Comparison of ENCODE assay signal across 11 cellular contexts in genomic region chr7:21365866-21366624, GRCh38.
DNase-seq lines count a peak whose midpoint lies in the region; ATAC-seq, FAIRE-seq and TF ChIP-seq lines count a peak whose summit lies in the region.
"Had no signal": no experiment of that assay in that cellular context is flagged by ENCODE, and none has a peak within 500 bp of the region (broad histone marks: within the 10 kb centered on the region; RNA-seq: fewer than 3 reads in every experiment).

No MANE protein-coding gene starts in this region.

- no peak for FAIRE-seq in A549 (lab: Jason Lieb, UNC)

- no peak for TF ChIP-seq CTCF in A549 (IDR thresholded peaks at IDR 0.05)
- TF ChIP-seq CTCF in HEK293 (tag by site-specific recombination; IDR thresholded peaks at IDR 0.05), result no peak
- TF ChIP-seq CTCF in colonic mucosa (IDR thresholded peaks at IDR 0.05), result no peak
- TF ChIP-seq CTCF in adrenal gland (IDR thresholded peaks at IDR 0.05), result no peak

- TF ChIP-seq POLR2A in A549 (IDR thresholded peaks at IDR 0.05; ENCODE audit: low read length) (no peak), adrenal gland (IDR thresholded peaks at IDR 0.05) (no peak)

- H3K36me3 ChIP-seq in HEK293 (ENCODE audit: control insufficient read depth in 2 of 2, insufficient read depth in 1 of 2, low read length in 2 of 2) (no peaks in the 10 kb centered on the region), colonic mucosa (no peaks in the 10 kb centered on the region), adrenal gland (replicated peaks in 1 of 2) (no peaks in the 10 kb centered on the region), Karpas-422 (ENCODE audit: insufficient read depth, low read length) (no peaks in the 10 kb centered on the region)
- H3K36me3 ChIP-seq: cardiac muscle cell, heart right ventricle, WERI-Rb-1 had no signal

- H3K9me3 ChIP-seq in A549 (peaks cover 12% of the 10 kb centered on the region; the same call in 1 of the 3 replicates), HEK293 (ENCODE audit: control insufficient read depth, insufficient read depth, low read depth, low read length) (no peaks in the 10 kb centered on the region), colonic mucosa (no peaks in the 10 kb centered on the region), adrenal gland (replicated peaks in 1 of 3) (no peaks in the 10 kb centered on the region), Karpas-422 (ENCODE audit: low read length) (no peaks in the 10 kb centered on the region)
- H3K9me3 ChIP-seq: heart right ventricle had no signal

- H3K27me3 ChIP-seq in colonic mucosa, result no peaks in the 10 kb centered on the region
- no peaks in the 10 kb centered on the region for H3K27me3 ChIP-seq in adrenal gland
- no peaks in the 10 kb centered on the region for H3K27me3 ChIP-seq in Karpas-422 (ENCODE audit: low read length)
- H3K27me3 ChIP-seq: cardiac muscle cell had no signal

- peak; percentile 30 to 35; a peak in 2 of 5 replicates for TF ChIP-seq EP300 in A549 (IDR thresholded peaks at IDR 0.05)

- H3K9ac ChIP-seq in colonic mucosa (ENCODE audit: low read depth in 2 of 2, low read length in 2 of 2) (no peak overlapping the region), Karpas-422 (ENCODE audit: low read length) (no peak overlapping the region)

- H2AFZ ChIP-seq in Karpas-422 (ENCODE audit: low read length), result no peak overlapping the region

- peak overlapping the region; percentile 22 to 32; a peak in 3 of 6 replicates for H3K27ac ChIP-seq in A549
- no peak overlapping the region; the same call in 1 of the 2 replicates for H3K27ac ChIP-seq in HEK293 (ENCODE audit: extremely low read depth, low read depth, low read length)
- no peak overlapping the region for H3K27ac ChIP-seq in colonic mucosa
- H3K27ac ChIP-seq in adrenal gland, result no peak overlapping the region
- H3K27ac ChIP-seq in Karpas-422 (ENCODE audit: low read length), result no peak overlapping the region
- H3K27ac ChIP-seq: cardiac muscle cell, heart right ventricle, WERI-Rb-1 had no signal

- no peaks in the 10 kb centered on the region for H3K9me2 ChIP-seq in Karpas-422 (replicated peaks; ENCODE audit: insufficient read depth, low read length)

- H3K4me1 ChIP-seq in A549, result peaks cover 13% of the 10 kb centered on the region; the same call in 2 of the 3 replicates
- H3K4me1 ChIP-seq in HEK293 (ENCODE audit: control insufficient read depth, insufficient read depth, low read length), result peaks cover 11% of the 10 kb centered on the region; the same call in 1 of the 2 replicates
- no peaks in the 10 kb centered on the region for H3K4me1 ChIP-seq in colonic mucosa
- no peaks in the 10 kb centered on the region for H3K4me1 ChIP-seq in adrenal gland (replicated peaks in 1 of 2)
- H3K4me1 ChIP-seq in Karpas-422 (ENCODE audit: low read length), result no peaks in the 10 kb centered on the region

- H3K4me3 ChIP-seq in A549, result no peak overlapping the region
- no peak overlapping the region for H3K4me3 ChIP-seq in HEK293 (ENCODE audit: low read depth, low read length)
- H3K4me3 ChIP-seq in colonic mucosa, result no peak overlapping the region
- H3K4me3 ChIP-seq in adrenal gland, result no peak overlapping the region
- no peak overlapping the region for H3K4me3 ChIP-seq in Karpas-422 (ENCODE audit: low read length)
- H3K4me3 ChIP-seq: cardiac muscle cell, heart right ventricle had no signal

- H3K79me2 ChIP-seq in Karpas-422 (ENCODE audit: low read length), result no peaks in the 10 kb centered on the region

- H4K20me1 ChIP-seq in Karpas-422 (ENCODE audit: insufficient read depth, low read depth, low read length), result no peaks in the 10 kb centered on the region

- ATAC-seq in A549 (peak; percentile 58 to 84; a peak in 5 of 6 replicates), GM21825 (IDR thresholded peaks at IDR 0.05; ENCODE audit: unreplicated experiment) (no peak)
- ATAC-seq: heart right ventricle had no signal

- H3K4me2 ChIP-seq in A549, result peak overlapping the region; percentile 37
- H3K4me2 ChIP-seq in Karpas-422 (ENCODE audit: low read depth, low read length, poor library complexity, severe bottlenecking), result no peak overlapping the region

- CTCF ChIA-PET in A549 (lab: Yijun Ruan, JAX) (no interaction called here), HEK293 (lab: Yijun Ruan, JAX) (interaction anchor here (1.1 kb wide), 1 partner anchor 37 kb away, joined by 3 read pairs; no protein-coding TSS in a partner anchor)

- POLR2A ChIA-PET in A549 (lab: Yijun Ruan, JAX) (interaction anchor here (1.4 kb wide), 1 partner anchor 61 kb away, joined by 7 read pairs; the partner anchor contains the start of gene SP4), HEK293 (lab: Yijun Ruan, JAX) (interaction anchor here (1.8 kb wide), 1 partner anchor 61 kb away, joined by 4 read pairs; no protein-coding TSS in a partner anchor)

- DNase-seq in A549 (ENCODE audit: low read depth in 1 of 2, low spot score in 1 of 2) (peak; percentile 40 to 74), NCI-H526 (lab: John Stamatoyannopoulos, UW) (peak; percentile 78 to 86), colonic mucosa (peak; percentile 33), adrenal gland (no peak), NCI-H446 (lab: John Stamatoyannopoulos, UW) (no peak), Karpas-422 (no peak)
- DNase-seq: heart right ventricle, WERI-Rb-1 had no signal

- no peak for TF ChIP-seq RAD21 in A549 (conservative IDR thresholded peaks at IDR 0.05 in 1 of 2, IDR thresholded peaks at IDR 0.05 in 1 of 2)

- intact Hi-C loops in colonic mucosa (cut with DNase I) (no loop called here), adrenal gland (cut with DNase I) (no loop called here)

- WGBS in A549 (ENCODE audit: missing lambda C conversion rate), result 5% methylated on average over 6 of the region's 6 CpGs
- 55 to 61% (median 59%) methylated on average over 6 of the region's 6 CpGs for WGBS in adrenal gland, 4 donors

TF ChIP-seq in A549, 52 proteins besides CTCF, POLR2A, EP300 and RAD21 (continues in another document):
- TF ChIP-seq CHD2 (IDR thresholded peaks at IDR 0.05; ENCODE audit: low read length, partially characterized antibody) (no peak), ZSCAN20 (CRISPR knock-in tag; IDR thresholded peaks at IDR 0.05) (no peak), RARB (CRISPR knock-in tag; IDR thresholded peaks at IDR 0.05) (no peak), ELK1 (IDR thresholded peaks at IDR 0.05; ENCODE audit: low read depth, low read length) (no peak), CBX2 (IDR thresholded peaks at IDR 0.05; ENCODE audit: borderline replicate concordance, low read depth) (no peak), PHF8 (IDR thresholded peaks at IDR 0.05; ENCODE audit: borderline replicate concordance, low read depth) (no peak), BHLHE40 (IDR thresholded peaks at IDR 0.05; ENCODE audit: low read depth, low read length) (no peak), HES2 (IDR thresholded peaks at IDR 0.05) (no peak), JUN (IDR thresholded peaks at IDR 0.05) (peak in 1 of 2 experiments; percentile 40; a peak in 2 of 5 replicates), GATA3 (IDR thresholded peaks at IDR 0.05; ENCODE audit: borderline replicate concordance) (peak; percentile 79), EHF (CRISPR knock-in tag; IDR thresholded peaks at IDR 0.05) (no peak), FOSL2 (IDR thresholded peaks at IDR 0.05) (peak; percentile 60), FOSL2 (CRISPR knock-in tag; IDR thresholded peaks at IDR 0.05) (peak; percentile 85), CEBPB (IDR thresholded peaks at IDR 0.05) (peak; percentile 61 to 69; a peak in 3 of 4 replicates)

TF ChIP-seq in HEK293, 187 proteins besides CTCF, POLR2A, EP300 and RAD21 (continues in another document):
- TF ChIP-seq SETDB1 (IDR thresholded peaks at IDR 0.05; ENCODE audit: insufficient read length, low read length) (no peak), ZNF521 (tag by site-specific recombination; IDR thresholded peaks at IDR 0.05) (no peak), ZNF629 (tag by site-specific recombination; IDR thresholded peaks at IDR 0.05) (peak; percentile 48; the same call in 1 of the 2 replicates), ZNF843 (tag by site-specific recombination; IDR thresholded peaks at IDR 0.05) (peak; percentile 59; the same call in 1 of the 2 replicates), ZSCAN23 (tag by site-specific recombination; IDR thresholded peaks at IDR 0.05) (no peak), PRDM10 (tag by site-specific recombination; IDR thresholded peaks at IDR 0.05) (peak; percentile 19; the same call in 1 of the 2 replicates), ZNF214 (tag by site-specific recombination; IDR thresholded peaks at IDR 0.05; ENCODE audit: borderline replicate concordance) (no peak), HOXD13 (CRISPR knock-in tag; IDR thresholded peaks at IDR 0.05; ENCODE audit: borderline replicate concordance) (no peak), ZIC2 (tag by site-specific recombination; IDR thresholded peaks at IDR 0.05) (no peak), ZNF416 (tag by site-specific recombination; IDR thresholded peaks at IDR 0.05) (no peak), ZNF501 (tag by site-specific recombination; IDR thresholded peaks at IDR 0.05) (no peak), ZFHX2 (tag by site-specific recombination; conservative IDR thresholded peaks at IDR 0.05) (no peak), ZNF707 (tag by site-specific recombination; IDR thresholded peaks at IDR 0.05) (no peak)

Comparison
In these comparisons a context has a peak if more than half of its experiments do, and no peak if none do; other contexts are left out.
1. DNase-seq: peak in A549 (2 of 2), NCI-H526 (2 of 2) and colonic mucosa (single experiment); none in adrenal gland (0 of 7), NCI-H446 (0 of 2) and Karpas-422 (single experiment).
2. H3K27ac ChIP-seq: peak in A549 (2 of 2); none in HEK293 (single experiment), colonic mucosa (single experiment), adrenal gland (0 of 5) and Karpas-422 (single experiment).